ENCODE assay signal across 17 cellular contexts in genomic region chr5:122154910-122155309, GRCh38. TPM values are rescaled to one million over a fixed set of nuclear protein-coding genes. Genes with fewer than 3 reads are reported as not detected.
DNase-seq lines count a peak whose midpoint lies in the region; ATAC-seq, FAIRE-seq and TF ChIP-seq lines count a peak whose summit lies in the region.
"Had no signal": no experiment of that assay in that cellular context is flagged by ENCODE, and none has a peak within 500 bp of the region (broad histone marks: within the 10 kb centered on the region; RNA-seq: fewer than 3 reads in every experiment).

No MANE protein-coding gene starts in this region.

- FAIRE-seq in K562 (lab: Jason Lieb, UNC): no peak
- FAIRE-seq: frontal cortex had no signal

- H3K4me1 Mint-ChIP-seq in GM23338: no peaks in the 10 kb centered on the region; the same call in 2 of the 3 replicates
- H3K4me1 Mint-ChIP-seq in endothelial cell (ENCODE audit: unreplicated experiment): no peaks in the 10 kb centered on the region
- H3K4me1 Mint-ChIP-seq: neural crest cell had no signal

- H3K79me2 ChIP-seq in GM23338 (replicated peaks; ENCODE audit: insufficient read depth) (no peaks in the 10 kb centered on the region), K562 (ENCODE audit: control insufficient read depth, insufficient read depth, low read length) (no peaks in the 10 kb centered on the region)

- CTCF ChIA-PET in K562 (lab: Yijun Ruan, JAX; ENCODE audit: low intra/inter-chr PET ratio): no interaction called here

- H3F3A ChIP-seq in GM23338 (replicated peaks; ENCODE audit: low read depth): no peaks in the 10 kb centered on the region

- no peak for TF ChIP-seq EP300 in K562 (IDR thresholded peaks at IDR 0.05; ENCODE audit: low read length)
- no peak for TF ChIP-seq EP300 in suprapubic skin (IDR thresholded peaks at IDR 0.05)

- no peak for TF ChIP-seq RAD21 in K562 (CRISPR knock-in tag; conservative IDR thresholded peaks at IDR 0.05 in 1 of 2, IDR thresholded peaks at IDR 0.05 in 1 of 2)

- H3K9me1 ChIP-seq in K562 (ENCODE audit: control insufficient read depth, insufficient read depth, low read length): no peaks in the 10 kb centered on the region

- no peaks in the 10 kb centered on the region for H3K9me2 ChIP-seq in GM23338 (ENCODE audit: insufficient read depth)

- H3K27ac Mint-ChIP-seq in GM23338: no peak overlapping the region
- H3K27ac Mint-ChIP-seq in endothelial cell (ENCODE audit: unreplicated experiment): no peak overlapping the region
- H3K27ac Mint-ChIP-seq: activated CD4-positive, alpha-beta memory T cell treated with anti-CD3 and anti-CD28 coated beads for 36 hours; CD4-positive, alpha-beta T cell had no signal

- H3K9me3 Mint-ChIP-seq in GM23338 (no peaks in the 10 kb centered on the region), endothelial cell (ENCODE audit: unreplicated experiment) (no peaks in the 10 kb centered on the region)
- H3K9me3 Mint-ChIP-seq: activated CD4-positive, alpha-beta memory T cell treated with anti-CD3 and anti-CD28 coated beads for 36 hours; CD4-positive, alpha-beta T cell; neural crest cell had no signal

- TF ChIP-seq POLR2A in K562 (conservative IDR thresholded peaks at IDR 0.05): no peak
- no peak for TF ChIP-seq POLR2A in suprapubic skin (IDR thresholded peaks at IDR 0.05)

- H3K4me2 ChIP-seq in GM23338: no peak overlapping the region
- peak overlapping the region; percentile 0; the same call in 1 of the 2 replicates for H3K4me2 ChIP-seq in K562 (ENCODE audit: insufficient read depth, low read length)

- H3K36me3 ChIP-seq in GM23338 (ENCODE audit: insufficient read depth) (no peaks in the 10 kb centered on the region), K562 (ENCODE audit: control insufficient read depth, insufficient read depth, low read length) (no peaks in the 10 kb centered on the region), suprapubic skin (no peaks in the 10 kb centered on the region), HAP-1 (replicated peaks) (no peaks in the 10 kb centered on the region)

- no peak overlapping the region for H3K4me3 Mint-ChIP-seq in GM23338
- no peak overlapping the region for H3K4me3 Mint-ChIP-seq in endothelial cell (ENCODE audit: unreplicated experiment)
- H3K4me3 Mint-ChIP-seq: activated CD4-positive, alpha-beta memory T cell treated with anti-CD3 and anti-CD28 coated beads for 36 hours; CD4-positive, alpha-beta T cell; neural crest cell had no signal

- no TSS peak for BruUV-seq in K562 (replicated peaks; lab: Mats Ljungman, UMichigan)

- H3K27me3 ChIP-seq in GM23338 (ENCODE audit: insufficient read depth) (no peaks in the 10 kb centered on the region), K562 (ENCODE audit: control insufficient read depth in 2 of 2, insufficient read depth in 2 of 2, low read length in 2 of 2) (no peaks in the 10 kb centered on the region), suprapubic skin (no peaks in the 10 kb centered on the region), HAP-1 (ENCODE audit: low read depth) (no peaks in the 10 kb centered on the region)

- H3K27me3 Mint-ChIP-seq in GM23338 (ENCODE audit: insufficient read depth, low read depth, poor library complexity) (peaks cover 2% of the 10 kb centered on the region), endothelial cell (ENCODE audit: unreplicated experiment) (no peaks in the 10 kb centered on the region)
- H3K27me3 Mint-ChIP-seq: activated CD4-positive, alpha-beta memory T cell treated with anti-CD3 and anti-CD28 coated beads for 36 hours; CD4-positive, alpha-beta T cell had no signal

- TF ChIP-seq CTCF in GM23338 (conservative IDR thresholded peaks at IDR 0.05; ENCODE audit: low read depth in 2 of 2) (no peak), K562 (IDR thresholded peaks at IDR 0.05 in 2 of 3, conservative IDR thresholded peaks at IDR 0.05 in 1 of 3; ENCODE audit: insufficient read depth in 2 of 3, low read depth in 1 of 3, low read length in 3 of 3) (no peak), suprapubic skin (IDR thresholded peaks at IDR 0.05) (no peak), endothelial cell (IDR thresholded peaks at IDR 0.05; ENCODE audit: unreplicated experiment) (no peak)

- in situ Hi-C loops in K562 (cut with MboI): loop anchor here (5.0 kb wide), 1 partner anchor 48 kb away; no protein-coding TSS in a partner anchor
- in situ Hi-C loops in HAP-1 (cut with MboI; ENCODE audit: low sequenced_read_pairs): no loop called here

- no peaks in the 10 kb centered on the region for H3K4me1 ChIP-seq in GM23338 (ENCODE audit: insufficient read depth)
- peaks cover 4 to 14% of the 10 kb centered on the region in 2 experiments; a peak in 3 of 5 replicates for H3K4me1 ChIP-seq in K562 (replicated peaks in 1 of 2; ENCODE audit: control insufficient read depth in 2 of 2, insufficient read depth in 2 of 2, low read length in 2 of 2)
- H3K4me1 ChIP-seq in suprapubic skin: peaks cover 6% of the 10 kb centered on the region
- no peaks in the 10 kb centered on the region for H3K4me1 ChIP-seq in HAP-1

- H3K27ac ChIP-seq in GM23338 (ENCODE audit: low read depth): no peak overlapping the region
- peak overlapping the region; percentile 8; the same call in 1 of the 3 replicates for H3K27ac ChIP-seq in K562 (ENCODE audit: extremely low read depth, low read depth, low read length)
- peak overlapping the region; percentile 68 for H3K27ac ChIP-seq in suprapubic skin

- H3K9me3 ChIP-seq in K562 (replicated peaks; ENCODE audit: control insufficient read depth, insufficient read depth, low read depth, low read length) (no peaks in the 10 kb centered on the region), suprapubic skin (no peaks in the 10 kb centered on the region), HAP-1 (no peaks in the 10 kb centered on the region)

- no peak overlapping the region for H3K4me3 ChIP-seq in GM23338
- no peak overlapping the region for H3K4me3 ChIP-seq in K562
- no peak overlapping the region for H3K4me3 ChIP-seq in suprapubic skin
- H3K4me3 ChIP-seq in HAP-1: no peak overlapping the region

- peak overlapping the region in 1 of 2 experiments; percentile 66; a peak in 1 of 4 replicates for H3K9ac ChIP-seq in K562 (ENCODE audit: insufficient read depth in 1 of 2, low read depth in 2 of 2, low read length in 2 of 2)

- intact Hi-C loops in K562 (cut with micrococcal nuclease) (loop anchor here (5.0 kb wide), 1 partner anchor 123 kb away; no protein-coding TSS in a partner anchor), Right ventricle myocardium inferior (cut with DNase I) (no loop called here)

- no peaks in the 10 kb centered on the region for H3K36me3 Mint-ChIP-seq in GM23338 (ENCODE audit: low read depth)
- no peaks in the 10 kb centered on the region for H3K36me3 Mint-ChIP-seq in endothelial cell (ENCODE audit: low read depth, unreplicated experiment)
- H3K36me3 Mint-ChIP-seq: activated CD4-positive, alpha-beta memory T cell treated with anti-CD3 and anti-CD28 coated beads for 36 hours had no signal

- H4K20me1 ChIP-seq in GM23338 (replicated peaks; ENCODE audit: insufficient read depth) (no peaks in the 10 kb centered on the region), K562 (replicated peaks; ENCODE audit: control insufficient read depth, insufficient read depth, low read length) (no peaks in the 10 kb centered on the region)

- H2AFZ ChIP-seq in GM23338 (peak overlapping the region; percentile 26; the same call in 1 of the 2 replicates), K562 (ENCODE audit: low read depth, low read length) (peak overlapping the region; percentile 81)

- POLR2A ChIA-PET in K562 (lab: Yijun Ruan, JAX): interaction anchor here (1.3 to 1.4 kb wide), 2 partner anchors 10 to 13 kb away, joined by 3 read pairs; no protein-coding TSS in a partner anchor

- WGBS in K562 (ENCODE audit: insufficient coverage, low coverage, missing lambda C conversion rate): 22% methylated on average over 7 of the region's 7 CpGs
- 67% methylated on average over 4 of the region's 7 CpGs for WGBS in suprapubic skin

- DNase-seq in GM23338 (ENCODE audit: low spot score) (no peak), K562 (ENCODE audit: extremely low read depth in 1 of 4, low spot score in 3 of 4) (peak; percentile 14 to 42 (median 24)), islet precursor cell (peak; percentile 72), suprapubic skin (ENCODE audit: low spot score in 2 of 2) (peak in 1 of 2 donors; percentile 68), foreskin melanocyte (no peak), endothelial cell (ENCODE audit: low spot score) (no peak), HAP-1 (ENCODE audit: low spot score in 2 of 2) (no peak), Right ventricle myocardium inferior (ENCODE audit: missing footprints) (no peak)
- DNase-seq: activated CD4-positive, alpha-beta memory T cell treated with anti-CD3 and anti-CD28 coated beads for 36 hours; activated effector memory CD4-positive, alpha-beta T cell treated with Interleukin-2 at 50 U/mL for 16 hours; CD4-positive, alpha-beta T cell; central memory CD4-positive, alpha-beta T cell; NCI-H446 treated with DMSO at 0.1 percent for 48 hours; T-helper 9 cell had no signal

- ATAC-seq in GM23338 (no peak), K562 (peak; percentile 71), Right ventricle myocardium inferior (no peak)
- ATAC-seq: left colon had no signal

TF ChIP-seq in GM23338, 12 proteins besides CTCF, POLR2A, EP300 and RAD21:
- TF ChIP-seq CREB1 (CRISPR knock-in tag; IDR thresholded peaks at IDR 0.05; ENCODE audit: low read depth): no peak

RNA-seq across cellular contexts. Expression of gene ZNF474, which starts 25.6 kb away (rescaled TPM):
- 0.59 TPM in 1 of 2 replicates, not detected in the other for total RNA-seq in GM23338 (2014; rRNA removed; shearing (Covaris generic))
- polyA plus RNA-seq in GM23338 (2016; fragmentation: Nextera tagmentation; extraction: Ambion mirVana): not detected in 2 replicates
- 0.23 and 0.95 TPM in 2 replicates for total RNA-seq in K562 (2011; cell fraction: chromatin; rRNA removed; ENCODE audit: low replicate concordance)
- 0.17 and 0.79 TPM in 2 replicates for total RNA-seq in K562 (2011; cell fraction: nucleolus; rRNA removed)
- total RNA-seq in K562 (2011; cell fraction: nucleoplasm; rRNA removed): 0.44 and 0.92 TPM in 2 replicates
- total RNA-seq in K562 (2014; rRNA removed): 0.08 and 0.50 TPM in 2 replicates
- total RNA-seq in K562 (2014; rRNA removed; fragmentation: Illumina TruSeq; extraction: Trizol): 0.45 and 0.47 TPM in 2 replicates
- total RNA-seq in K562 (2015; rRNA removed; fragmentation: Illumina TruSeq; extraction: Trizol): 0.26 and 0.62 TPM in 2 replicates
- total RNA-seq in K562 (2021): 0.16 and 0.25 TPM in 2 replicates
- 0.31 and 0.45 TPM in 2 replicates for polyA plus RNA-seq in K562 (2011; rRNA removed)
- 0.12 and 0.21 TPM in 2 replicates for polyA plus RNA-seq in K562 (2011; cell fraction: cytosol; rRNA removed)
- polyA plus RNA-seq in K562 (2011; cell fraction: nucleus; rRNA removed): 0.28 and 0.63 TPM in 2 replicates
- polyA plus RNA-seq in K562 (2012): 0.08 and 0.39 TPM in 2 replicates
- polyA plus RNA-seq in K562 (2014; fragmentation: Illumina TruSeq; extraction: Trizol): 0.22 and 0.31 TPM in 2 replicates
- under 1 TPM; 0.35 to 0.39 TPM for polyA plus RNA-seq in K562 (2014; fragmentation: Nextera tagmentation; extraction: Ambion mirVana)
- polyA plus RNA-seq in K562 (2014; rRNA removed): 0.13 and 0.21 TPM in 2 replicates
- 0.42 and 0.60 TPM in 2 replicates for polyA minus RNA-seq in K562 (2011; rRNA and poly(A)+ RNA removed)
- polyA minus RNA-seq in K562 (2011; cell fraction: cytosol; rRNA and poly(A)+ RNA removed): not detected in 2 replicates
- 0.27 and 0.44 TPM in 2 replicates for polyA minus RNA-seq in K562 (2011; cell fraction: nucleus; rRNA and poly(A)+ RNA removed)
- 1 to 10 TPM in 3 of 4 donors, not detected in 1; 1.0 to 2.0 (median 1.4) TPM for total RNA-seq in suprapubic skin
- not detected for total RNA-seq in endothelial cell (ENCODE audit: unreplicated experiment)
- total RNA-seq in Right ventricle myocardium inferior: not detected
- total RNA-seq: activated CD4-positive, alpha-beta memory T cell treated with anti-CD3 and anti-CD28 coated beads for 36 hours; left colon had no signal

Comparison
In these comparisons a context has a peak if more than half of its experiments do, and no peak if none do; other contexts are left out.
1. DNase-seq: peak in K562 (4 of 4) and islet precursor cell (single experiment); none in GM23338 (single experiment), foreskin melanocyte (single experiment), endothelial cell (single experiment), HAP-1 (0 of 2) and Right ventricle myocardium inferior (single experiment).